Comparison of ENCODE assay signal across 1 cellular context in genomic region chr4:80225628-80226027, GRCh38.
TF ChIP-seq lines count a peak whose summit lies in the region.

No MANE protein-coding gene starts in this region.

TF ChIP-seq in K562, 482 proteins besides CTCF, POLR2A, EP300 and RAD21 (continued from another document):
- TF ChIP-seq CREB5 (CRISPR knock-in tag; IDR thresholded peaks at IDR 0.05) (no peak), SMAD3 (CRISPR knock-in tag; conservative IDR thresholded peaks at IDR 0.05) (no peak), MEIS2 (IDR thresholded peaks at IDR 0.05; ENCODE audit: partially characterized antibody) (peak; percentile 59), XRCC3 (IDR thresholded peaks at IDR 0.05) (no peak)
